Comparison of ENCODE assay signal across 19 cellular contexts in the genomic region with DNA sequence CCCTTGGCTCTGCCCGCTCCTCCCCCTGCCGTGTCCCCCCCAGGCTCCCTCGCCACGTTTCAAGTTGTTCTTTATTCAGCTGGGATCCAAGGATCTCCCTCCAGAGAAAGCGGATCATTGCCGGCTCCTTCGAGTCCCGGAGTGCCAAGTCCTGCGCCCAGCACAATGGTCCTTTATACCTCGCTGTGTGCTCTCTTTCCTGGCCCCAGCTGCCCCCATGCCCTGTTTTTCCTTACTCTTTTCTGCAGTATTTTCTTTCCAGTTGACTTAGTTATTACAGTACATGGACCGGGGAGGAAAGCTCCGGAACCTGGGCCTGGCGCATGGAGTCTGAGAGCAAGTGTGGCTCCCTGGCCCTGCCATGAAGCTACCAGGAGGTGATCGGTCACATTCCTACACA.
"Had no signal": no experiment of that assay in that cellular context is flagged by ENCODE, and none has a peak within 500 bp of the region (broad histone marks: within the 10 kb centered on the region; RNA-seq: fewer than 3 reads in every experiment).

No MANE protein-coding gene starts in this region.

- DNase-seq: activated CD4-positive, CD25-positive, alpha-beta regulatory T cell treated with anti-CD3 and anti-CD28 coated beads, Interleukin-2, amount 50 U/mL, for 72 hours; activated naive CD8-positive, alpha-beta T cell treated with anti-CD3 and anti-CD28 coated beads, Interleukin-2, amount 10 ng/mL, durations not matched to agents 7 days and 5 days; cortex of kidney; effector CD4-positive, alpha-beta T cell; esophagus squamous epithelium; immature natural killer cell; left colon; lower lobe of right lung; stimulated activated CD4-positive, alpha-beta T cell treated with anti-CD3 and anti-CD28 coated beads, Interleukin-15, amount 100 ng/mL, for 24 hours; stimulated activated CD4-positive, alpha-beta T cell treated with anti-CD3 and anti-CD28 coated beads, Interleukin-4, amount 100 ng/mL, for 1 hour; stimulated activated naive CD4-positive, alpha-beta T cell; T-cell; T1000; transverse colon had no signal

- H3K27ac ChIP-seq: ascending aorta, cardiac muscle cell, esophagus squamous epithelium, lower lobe of right lung, right atrium auricular region, SK-N-MC, skin epidermis, transverse colon had no signal

- ATAC-seq: left colon, lower lobe of right lung, T-cell had no signal

- H3K27me3 ChIP-seq: ascending aorta, cardiac muscle cell, esophagus squamous epithelium, right atrium auricular region, transverse colon had no signal
